Comparison of ENCODE assay signal across 1 cellular context in genomic region chr6:107847844-107848802, GRCh38.
TF ChIP-seq lines count a peak whose summit lies in the region.

No MANE protein-coding gene starts in this region.

TF ChIP-seq in HepG2, 621 proteins besides CTCF, POLR2A, EP300 and RAD21 (continued from another document and continues in another):
- peak; percentile 58; the same call in 1 of the 2 replicates for TF ChIP-seq MYPOP (CRISPR knock-in tag; IDR thresholded peaks at IDR 0.05)
- peak; percentile 66 for TF ChIP-seq RXRB (CRISPR knock-in tag; IDR thresholded peaks at IDR 0.05; ENCODE audit: borderline replicate concordance)
- no peak for TF ChIP-seq HNRNPL (IDR thresholded peaks at IDR 0.05; ENCODE audit: low read depth, low read length)
- no peak for TF ChIP-seq PHF5A (CRISPR knock-in tag; IDR thresholded peaks at IDR 0.05; ENCODE audit: low read depth, unreplicated experiment)
- 0 out of 2 replicates have a peak, but pooled peaks have one; percentile 50 for TF ChIP-seq ZKSCAN8 (CRISPR knock-in tag; IDR thresholded peaks at IDR 0.05; ENCODE audit: borderline replicate concordance)
- TF ChIP-seq ZSCAN29 (CRISPR knock-in tag; conservative IDR thresholded peaks at IDR 0.05) = 0 out of 2 replicates have a peak, but pooled peaks have one; percentile 37
- no peak for TF ChIP-seq ZNF674 (CRISPR knock-in tag; IDR thresholded peaks at IDR 0.05; ENCODE audit: low read depth)
- peak; percentile 67 for TF ChIP-seq YY1 (IDR thresholded peaks at IDR 0.05; ENCODE audit: insufficient read depth, insufficient replicate concordance, low read depth, low read length)
- peak; percentile 71; the same call in 1 of the 2 replicates for TF ChIP-seq GTF3A (CRISPR knock-in tag; conservative IDR thresholded peaks at IDR 0.05)
- peak; percentile 91; the same call in 1 of the 2 replicates for TF ChIP-seq SRY (CRISPR knock-in tag; IDR thresholded peaks at IDR 0.05)
- peak; percentile 87 for TF ChIP-seq ELF1 (CRISPR knock-in tag; IDR thresholded peaks at IDR 0.05)
- peak; percentile 61; the same call in 1 of the 2 replicates for TF ChIP-seq ZNF605 (CRISPR knock-in tag; IDR thresholded peaks at IDR 0.05)
- TF ChIP-seq ZNF782 (CRISPR knock-in tag; IDR thresholded peaks at IDR 0.05; ENCODE audit: borderline replicate concordance) = peak; percentile 61; the same call in 1 of the 2 replicates
- TF ChIP-seq SKIL (CRISPR knock-in tag; IDR thresholded peaks at IDR 0.05; ENCODE audit: borderline replicate concordance) = no peak
- TF ChIP-seq PRDM15 (CRISPR knock-in tag; IDR thresholded peaks at IDR 0.05) = peak; percentile 71; the same call in 1 of the 2 replicates
- TF ChIP-seq ZBTB25 (CRISPR knock-in tag; IDR thresholded peaks at IDR 0.05) = peak; percentile 64; the same call in 1 of the 2 replicates
- peak; percentile 63; the same call in 1 of the 2 replicates for TF ChIP-seq SP140L (CRISPR knock-in tag; IDR thresholded peaks at IDR 0.05; ENCODE audit: borderline replicate concordance)
- TF ChIP-seq SCMH1 (CRISPR knock-in tag; IDR thresholded peaks at IDR 0.05; ENCODE audit: borderline replicate concordance) = no peak
- 0 out of 2 replicates have a peak, but pooled peaks have one; percentile 43 for TF ChIP-seq YEATS4 (CRISPR knock-in tag; IDR thresholded peaks at IDR 0.05; ENCODE audit: borderline replicate concordance)
- peak; percentile 83; the same call in 1 of the 2 replicates for TF ChIP-seq ZNF614 (CRISPR knock-in tag; IDR thresholded peaks at IDR 0.05; ENCODE audit: borderline replicate concordance)
- 0 out of 2 replicates have a peak, but pooled peaks have one; percentile 38 for TF ChIP-seq ZNF550 (CRISPR knock-in tag; IDR thresholded peaks at IDR 0.05; ENCODE audit: borderline replicate concordance)
- no peak for TF ChIP-seq IKZF1 (IDR thresholded peaks at IDR 0.05)
- TF ChIP-seq ARID5B (CRISPR knock-in tag; IDR thresholded peaks at IDR 0.05) = peak; percentile 67
- TF ChIP-seq NFE2 (CRISPR knock-in tag; IDR thresholded peaks at IDR 0.05) = no peak
- TF ChIP-seq HMGXB3 (CRISPR knock-in tag; IDR thresholded peaks at IDR 0.05; ENCODE audit: borderline replicate concordance) = 0 out of 2 replicates have a peak, but pooled peaks have one; percentile 49
- peak; percentile 74; the same call in 1 of the 2 replicates for TF ChIP-seq ZNF501 (CRISPR knock-in tag; IDR thresholded peaks at IDR 0.05)
- TF ChIP-seq EHMT2 (IDR thresholded peaks at IDR 0.05; ENCODE audit: borderline replicate concordance, low read depth, low read length) = no peak
- TF ChIP-seq GPN1 (CRISPR knock-in tag; IDR thresholded peaks at IDR 0.05; ENCODE audit: borderline replicate concordance) = no peak
- TF ChIP-seq SMAD3 (CRISPR knock-in tag; IDR thresholded peaks at IDR 0.05) = peak; percentile 77; the same call in 1 of the 2 replicates
- 0 out of 2 replicates have a peak, but pooled peaks have one; percentile 20 for TF ChIP-seq ZNF770 (CRISPR knock-in tag; IDR thresholded peaks at IDR 0.05)
- no peak for TF ChIP-seq NONO (IDR thresholded peaks at IDR 0.05)
- TF ChIP-seq NONO (CRISPR knock-in tag; conservative IDR thresholded peaks at IDR 0.05) = peak; percentile 51; the same call in 1 of the 2 replicates
- 0 out of 2 replicates have a peak, but pooled peaks have one; percentile 27 for TF ChIP-seq PITX1 (CRISPR knock-in tag; IDR thresholded peaks at IDR 0.05)
- peak; percentile 56; the same call in 1 of the 2 replicates for TF ChIP-seq TOPORS (CRISPR knock-in tag; IDR thresholded peaks at IDR 0.05)
- TF ChIP-seq ZNF264 (CRISPR knock-in tag; IDR thresholded peaks at IDR 0.05) = no peak
- TF ChIP-seq RNF2 (conservative IDR thresholded peaks at IDR 0.05; ENCODE audit: low read depth) = peak; percentile 96
- peak; percentile 8; the same call in 1 of the 2 replicates for TF ChIP-seq ZNF12 (CRISPR knock-in tag; IDR thresholded peaks at IDR 0.05)
- peak; percentile 44; the same call in 1 of the 2 replicates for TF ChIP-seq GFI1 (CRISPR knock-in tag; IDR thresholded peaks at IDR 0.05; ENCODE audit: borderline replicate concordance)
- peak; percentile 81 for TF ChIP-seq ZGPAT (CRISPR knock-in tag; IDR thresholded peaks at IDR 0.05)
